Comparison of ENCODE assay signal across 1 cellular context in genomic region chr1:6266641-6267040, GRCh38.
TF ChIP-seq lines count a peak whose summit lies in the region.

No MANE protein-coding gene starts in this region.

TF ChIP-seq in H1, 55 proteins besides CTCF, POLR2A, EP300 and RAD21:
- TF ChIP-seq RXRA (IDR thresholded peaks at IDR 0.05; ENCODE audit: insufficient read depth, low read depth, low read length) (no peak), RBBP5 (IDR thresholded peaks at IDR 0.05; ENCODE audit: borderline replicate concordance, low read depth, low read length) (no peak), YY1 (IDR thresholded peaks at IDR 0.05; ENCODE audit: low read depth, low read length) (no peak)
TF ChIP-seq in H1: peak in this region for 0.
